Comparison of ENCODE assay signal across 10 cellular contexts in the genomic region with DNA sequence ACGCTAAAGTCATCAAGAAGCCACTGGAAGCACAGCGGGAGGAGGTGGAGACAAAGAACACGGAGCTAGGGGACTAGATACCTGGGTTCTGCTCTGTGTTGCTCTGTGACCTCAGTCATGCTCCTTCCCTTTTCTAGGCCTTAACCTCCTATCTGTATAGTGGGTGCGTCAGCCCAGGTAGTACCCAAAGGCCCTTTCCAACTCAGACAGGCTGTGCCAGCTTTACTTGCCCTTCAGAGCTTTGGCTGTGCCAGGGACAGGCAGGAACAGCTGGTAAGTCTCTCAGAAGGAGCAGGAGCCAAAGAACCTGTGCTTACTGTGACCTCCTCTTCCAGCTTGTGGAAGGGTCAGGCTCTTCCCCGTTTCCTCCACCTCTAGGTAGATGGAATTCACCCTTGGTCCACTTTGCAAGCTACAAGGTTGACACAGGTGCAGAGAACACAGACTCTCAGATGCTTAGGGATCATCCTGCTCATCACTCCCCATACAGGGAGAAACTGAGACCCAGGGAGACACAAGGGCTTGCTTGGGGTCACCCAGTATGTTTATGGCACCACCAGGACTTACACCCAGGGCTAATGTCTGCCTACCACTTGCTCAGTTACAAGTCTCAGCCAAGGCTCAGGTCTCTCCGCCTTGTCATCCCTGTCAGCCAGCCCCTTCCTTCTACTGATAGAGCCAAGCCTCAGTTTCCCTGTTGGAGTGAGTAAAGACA. TPM values are rescaled to one million over a fixed set of nuclear protein-coding genes. Genes with fewer than 3 reads are reported as not detected.
DNase-seq lines count a peak whose midpoint lies in the region; ATAC-seq and TF ChIP-seq lines count a peak whose summit lies in the region.
"Had no signal": no experiment of that assay in that cellular context is flagged by ENCODE, and none has a peak within 500 bp of the region (broad histone marks: within the 10 kb centered on the region; RNA-seq: fewer than 3 reads in every experiment).

No MANE protein-coding gene starts in this region.

- TF ChIP-seq CTCF in breast epithelium (IDR thresholded peaks at IDR 0.05) (no peak), upper lobe of left lung (IDR thresholded peaks at IDR 0.05) (no peak)

- H3K36me3 Mint-ChIP-seq in activated naive CD4-positive, alpha-beta T cell treated with anti-CD3 and anti-CD28 coated beads for 36 hours (ENCODE audit: low read depth): peaks cover 13% of the 10 kb centered on the region
- H3K36me3 Mint-ChIP-seq in naive thymus-derived CD4-positive, alpha-beta T cell: peaks cover 0 to 42% (median 19%) of the 10 kb centered on the region in 5 donors

- H3K27me3 Mint-ChIP-seq in activated naive CD4-positive, alpha-beta T cell treated with anti-CD3 and anti-CD28 coated beads for 36 hours (ENCODE audit: low read depth): no peaks in the 10 kb centered on the region
- H3K27me3 Mint-ChIP-seq in naive thymus-derived CD4-positive, alpha-beta T cell: no peaks in the 10 kb centered on the region

- H3K4me3 ChIP-seq in breast epithelium (peak overlapping the region; percentile 64 to 91 (median 83)), upper lobe of left lung (peak overlapping the region in 3 of 4 donors; percentile 64 to 98 (median 74))
- peak overlapping the region; percentile 95 for H3K4me3 ChIP-seq in naive thymus-derived CD4-positive, alpha-beta T cell (ENCODE audit: low read length)

- H3K27ac ChIP-seq in breast epithelium (peak overlapping the region; percentile 37 to 74), upper lobe of left lung (peak overlapping the region; percentile 45 to 95 (median 94))
- peak overlapping the region; percentile 93 for H3K27ac ChIP-seq in naive thymus-derived CD4-positive, alpha-beta T cell (ENCODE audit: low read depth, low read length)
- H3K27ac ChIP-seq: VCaP had no signal

- no peak for TF ChIP-seq EP300 in upper lobe of left lung (IDR thresholded peaks at IDR 0.05)

- H3K4me1 ChIP-seq in breast epithelium: peaks cover 0 to 5% of the 10 kb centered on the region in 2 donors
- H3K4me1 ChIP-seq in naive thymus-derived CD4-positive, alpha-beta T cell (ENCODE audit: control insufficient read depth in 2 of 2, insufficient read depth in 2 of 2, low read length in 2 of 2): peaks cover 65 to 69% of the 10 kb centered on the region in 2 donors
- H3K4me1 ChIP-seq in upper lobe of left lung: peaks cover 46 to 69% (median 53%) of the 10 kb centered on the region in 4 donors

- CTCF ChIA-PET in activated naive CD4-positive, alpha-beta T cell treated with anti-CD3 and anti-CD28 coated beads for 36 hours (lab: Charles Lee): interaction anchor here (0.8 to 2.2 kb wide), 6 partner anchors 25 to 96 kb away, joined by 3 to 13 read pairs (median 4); a partner anchor contains a TSS
- CTCF ChIA-PET in naive thymus-derived CD4-positive, alpha-beta T cell (lab: Charles Lee): interaction anchor here (0.6 to 4.0 kb wide), 5 partner anchors 9 to 173 kb away, joined by 3 to 19 read pairs (median 7); a partner anchor contains a TSS

- ATAC-seq in naive thymus-derived CD4-positive, alpha-beta T cell: no peak
- ATAC-seq in upper lobe of left lung (ENCODE audit: low FRiP score in 2 of 2) (no peak), HG03135 (IDR thresholded peaks at IDR 0.05; ENCODE audit: unreplicated experiment) (no peak)

- intact Hi-C loops in activated naive CD4-positive, alpha-beta T cell treated with anti-CD3 and anti-CD28 coated beads for 36 hours (cut with micrococcal nuclease): loop anchor here (5.0 kb wide), 1 partner anchor 225 kb away; a partner anchor contains a TSS
- intact Hi-C loops in breast epithelium (cut with DNase I; ENCODE audit: low total_unique reads): no loop called here
- intact Hi-C loops in naive thymus-derived CD4-positive, alpha-beta T cell (cut with micrococcal nuclease): loop anchor here (2.0 to 5.0 kb wide), 3 partner anchors 65 to 440 kb away; a partner anchor contains a TSS

- no peaks in the 10 kb centered on the region for H3K9me3 Mint-ChIP-seq in activated naive CD4-positive, alpha-beta T cell treated with anti-CD3 and anti-CD28 coated beads for 36 hours
- no peaks in the 10 kb centered on the region for H3K9me3 Mint-ChIP-seq in naive thymus-derived CD4-positive, alpha-beta T cell

- no peaks in the 10 kb centered on the region for H3K36me3 ChIP-seq in breast epithelium
- H3K36me3 ChIP-seq in naive thymus-derived CD4-positive, alpha-beta T cell (ENCODE audit: control insufficient read depth in 2 of 3, insufficient read depth in 3 of 3, low read length in 3 of 3): peaks cover 0 to 7% (median 0%) of the 10 kb centered on the region in 3 experiments
- no peaks in the 10 kb centered on the region for H3K36me3 ChIP-seq in upper lobe of left lung

- peak; percentile 35 for DNase-seq in activated naive CD4-positive, alpha-beta T cell treated with anti-CD3 and anti-CD28 coated beads for 36 hours
- DNase-seq in activated naive CD4-positive, alpha-beta T cell treated with Interleukin-2 at 50 U/mL for 16 hours: no peak
- DNase-seq in breast epithelium (ENCODE audit: low spot score in 2 of 2): no peak
- no peak for DNase-seq in naive thymus-derived CD4-positive, alpha-beta T cell
- DNase-seq in upper lobe of left lung: no peak
- DNase-seq in NCI-H1694 treated with DMSO at 0.1 percent for 48 hours (lab: John Stamatoyannopoulos, UW): no peak
- DNase-seq in NCI-H446 treated with DMSO at 0.1 percent for 48 hours (lab: John Stamatoyannopoulos, UW): no peak
- DNase-seq: NCI-H524 treated with DMSO at 0.1 percent for 48 hours had no signal

- TF ChIP-seq POLR2A in breast epithelium (IDR thresholded peaks at IDR 0.05) (no peak), upper lobe of left lung (IDR thresholded peaks at IDR 0.05) (no peak)

- peaks cover 71% of the 10 kb centered on the region for H3K4me1 Mint-ChIP-seq in activated naive CD4-positive, alpha-beta T cell treated with anti-CD3 and anti-CD28 coated beads for 36 hours (ENCODE audit: low read depth)
- H3K4me1 Mint-ChIP-seq in naive thymus-derived CD4-positive, alpha-beta T cell: peaks cover 60 to 77% (median 74%) of the 10 kb centered on the region in 7 donors

- no peaks in the 10 kb centered on the region for H3K9me3 ChIP-seq in breast epithelium
- H3K9me3 ChIP-seq in naive thymus-derived CD4-positive, alpha-beta T cell (ENCODE audit: control insufficient read depth in 2 of 3, low read length in 3 of 3): no peaks in the 10 kb centered on the region
- no peaks in the 10 kb centered on the region for H3K9me3 ChIP-seq in upper lobe of left lung

- H3K4me3 Mint-ChIP-seq in activated naive CD4-positive, alpha-beta T cell treated with anti-CD3 and anti-CD28 coated beads for 36 hours: peak overlapping the region; percentile 85
- H3K4me3 Mint-ChIP-seq in naive thymus-derived CD4-positive, alpha-beta T cell: peak overlapping the region; percentile 80 to 97 (median 92)

- WGBS in upper lobe of left lung, 2 donors: 74 to 77% methylated on average over 5 to 6 of the region's 6 CpGs

- no peaks in the 10 kb centered on the region for H3K27me3 ChIP-seq in breast epithelium
- H3K27me3 ChIP-seq in naive thymus-derived CD4-positive, alpha-beta T cell (ENCODE audit: control insufficient read depth in 2 of 2, insufficient read depth in 2 of 2, low read length in 2 of 2): no peaks in the 10 kb centered on the region
- H3K27me3 ChIP-seq in upper lobe of left lung: no peaks in the 10 kb centered on the region

- peak overlapping the region; percentile 93 for H3K27ac Mint-ChIP-seq in activated naive CD4-positive, alpha-beta T cell treated with anti-CD3 and anti-CD28 coated beads for 36 hours
- peak overlapping the region; percentile 87 to 98 (median 98) for H3K27ac Mint-ChIP-seq in naive thymus-derived CD4-positive, alpha-beta T cell

- POLR2A ChIA-PET in naive thymus-derived CD4-positive, alpha-beta T cell (lab: Charles Lee): interaction anchor here (0.6 to 6.9 kb wide), 18 partner anchors 8 to 1672 kb away, joined by 3 to 184 read pairs (median 7); a partner anchor contains a TSS

RNA-seq across cellular contexts. Expression of a gene that starts 1.7 kb away (rescaled TPM):
- total RNA-seq in activated naive CD4-positive, alpha-beta T cell treated with anti-CD3 and anti-CD28 coated beads for 36 hours: 10 to 100 TPM; 15.5 to 18.5 TPM
- total RNA-seq in breast epithelium (100 to 1,000 TPM in 1 of 3 donors, 10 to 100 TPM in 2; 47.4 to 201 (median 97.0) TPM), upper lobe of left lung (100 to 1,000 TPM in 3 of 6 donors, 10 to 100 TPM in 3; 61.0 to 119 (median 92.6) TPM)
- total RNA-seq in naive thymus-derived CD4-positive, alpha-beta T cell: 100 to 1,000 TPM in 1 of 5 experiments, 10 to 100 TPM in 4; 63.6 to 104 (median 94.1) TPM
- polyA plus RNA-seq in naive thymus-derived CD4-positive, alpha-beta T cell: 100 to 1,000 TPM in 1 of 2 donors, 10 to 100 TPM in 1; 70.4 to 112 TPM

RNA-seq across cellular contexts. Expression of a gene that starts 30.8 kb away (rescaled TPM):
- total RNA-seq in activated naive CD4-positive, alpha-beta T cell treated with anti-CD3 and anti-CD28 coated beads for 36 hours: 10 to 100 TPM; 21.1 to 21.8 TPM
- total RNA-seq in breast epithelium (10 to 100 TPM; 35.1 to 58.0 (median 43.8) TPM), upper lobe of left lung (100 to 1,000 TPM in 1 of 6 donors, 10 to 100 TPM in 5; 27.2 to 129 (median 59.0) TPM)
- total RNA-seq in naive thymus-derived CD4-positive, alpha-beta T cell: 10 to 100 TPM; 11.1 to 45.6 (median 16.9) TPM
- 1 to 10 TPM; 5.0 to 5.4 TPM for polyA plus RNA-seq in naive thymus-derived CD4-positive, alpha-beta T cell
